15 cellular contexts compared by ENCODE assay signal in genomic region chr17:38463451-38463858, GRCh38. TPM values are rescaled to one million over a fixed set of nuclear protein-coding genes. Genes with fewer than 3 reads are reported as not detected.
DNase-seq lines count a peak whose midpoint lies in the region; ATAC-seq and TF ChIP-seq lines count a peak whose summit lies in the region.
"Had no signal": no experiment of that assay in that cellular context is flagged by ENCODE, and none has a peak within 500 bp of the region (broad histone marks: within the 10 kb centered on the region; RNA-seq: fewer than 3 reads in every experiment).

No MANE protein-coding gene starts in this region.

- no peak overlapping the region for H3K14ac ChIP-seq in H9 (ENCODE audit: insufficient read depth, low read length)

- peaks cover 9 to 13% of the 10 kb centered on the region in 2 experiments for H3K4me1 Mint-ChIP-seq in H9
- peaks cover 9% of the 10 kb centered on the region for H3K4me1 Mint-ChIP-seq in endothelial cell (ENCODE audit: unreplicated experiment)
- H3K4me1 Mint-ChIP-seq: activated naive CD4-positive, alpha-beta T cell treated with anti-CD3 and anti-CD28 coated beads, Interleukin-2, amount 50 U/mL, for 24 hours had no signal

- peaks cover 10% of the 10 kb centered on the region for H4K20me1 ChIP-seq in H9 (ENCODE audit: control insufficient read depth, insufficient read depth, insufficient read length)
- no peaks in the 10 kb centered on the region for H4K20me1 ChIP-seq in PC-3 (ENCODE audit: low read length)

- H3K27me3 Mint-ChIP-seq in H9 (ENCODE audit: low read depth) (no peaks in the 10 kb centered on the region; the same call in 1 of the 2 replicates), endothelial cell (ENCODE audit: unreplicated experiment) (peaks cover 21% of the 10 kb centered on the region)
- H3K27me3 Mint-ChIP-seq: activated naive CD4-positive, alpha-beta T cell treated with anti-CD3 and anti-CD28 coated beads, Interleukin-2, amount 50 U/mL, for 24 hours had no signal

- H3K18ac ChIP-seq in H9 (ENCODE audit: insufficient read length, low read depth, low read length), result no peak overlapping the region

- no peaks in the 10 kb centered on the region for H3K4me1 ChIP-seq in H9 (ENCODE audit: insufficient read depth, low read length)
- peaks cover 2 to 26% of the 10 kb centered on the region in 2 donors for H3K4me1 ChIP-seq in lung (ENCODE audit: control insufficient read depth in 2 of 2, insufficient read depth in 2 of 2, low read length in 2 of 2)
- H3K4me1 ChIP-seq in subcutaneous abdominal adipose tissue (ENCODE audit: control insufficient read depth in 5 of 5, insufficient read depth in 5 of 5, low read length in 5 of 5), result peaks cover 8 to 41% (median 36%) of the 10 kb centered on the region in 5 donors
- no peaks in the 10 kb centered on the region for H3K4me1 ChIP-seq in PC-3 (ENCODE audit: insufficient read depth, low read length)
- H3K4me1 ChIP-seq: HAP-1 had no signal

- H3K27ac ChIP-seq in H9 (ENCODE audit: insufficient read length, low read depth, low read length), result no peak overlapping the region
- H3K27ac ChIP-seq in lung (ENCODE audit: low read depth in 1 of 2, low read length in 1 of 2), result peak overlapping the region; percentile 34 to 87
- peak overlapping the region; percentile 82 for H3K27ac ChIP-seq in subcutaneous abdominal adipose tissue (ENCODE audit: low read depth, low read length)
- H3K27ac ChIP-seq in PC-3 (ENCODE audit: low read length), result no peak overlapping the region
- H3K27ac ChIP-seq: neural progenitor cell had no signal

- H3K4me2 ChIP-seq in H9 (ENCODE audit: insufficient read depth, insufficient read length, low read length) (no peak overlapping the region), PC-3 (ENCODE audit: low read length) (no peak overlapping the region)
- H3K4me2 ChIP-seq: neural progenitor cell had no signal

- H2BK15ac ChIP-seq in H9 (ENCODE audit: low read depth, low read length), result no peak overlapping the region

- H3K9me2 ChIP-seq in PC-3 (replicated peaks; ENCODE audit: low read length), result no peaks in the 10 kb centered on the region

- H3K4ac ChIP-seq in H9 (ENCODE audit: low read depth, low read length), result no peak overlapping the region

- no peaks in the 10 kb centered on the region for H3K27me3 ChIP-seq in H9 (ENCODE audit: insufficient read depth, low read length)
- no peaks in the 10 kb centered on the region for H3K27me3 ChIP-seq in lung (ENCODE audit: control insufficient read depth, insufficient read depth)
- H3K27me3 ChIP-seq in subcutaneous abdominal adipose tissue (ENCODE audit: control insufficient read depth in 5 of 5, insufficient read depth in 4 of 5, low read length in 5 of 5), result no peaks in the 10 kb centered on the region
- no peaks in the 10 kb centered on the region for H3K27me3 ChIP-seq in PC-3 (ENCODE audit: low read length)
- H3K27me3 ChIP-seq: foreskin keratinocyte, neural progenitor cell had no signal

- H3T11ph ChIP-seq in H9 (ENCODE audit: low read length), result no peak overlapping the region

- no peak overlapping the region for H2BK12ac ChIP-seq in H9 (ENCODE audit: insufficient read length, low read depth, low read length)

- no peaks in the 10 kb centered on the region for H3F3A ChIP-seq in PC-3 (ENCODE audit: low read length, unreplicated experiment)

- H3K36me3 Mint-ChIP-seq in H9 (ENCODE audit: insufficient read depth in 1 of 3, low read depth in 3 of 3) (peaks cover 33 to 73% (median 34%) of the 10 kb centered on the region in 3 experiments; a peak in 6 of 7 replicates), endothelial cell (ENCODE audit: low read depth, unreplicated experiment) (peaks cover 46% of the 10 kb centered on the region)
- H3K36me3 Mint-ChIP-seq: activated naive CD4-positive, alpha-beta T cell treated with anti-CD3 and anti-CD28 coated beads, Interleukin-2, amount 50 U/mL, for 24 hours had no signal

- no peak overlapping the region for H2BK120ac ChIP-seq in H9 (ENCODE audit: low read depth, low read length, poor library complexity, severe bottlenecking)

- no peak overlapping the region for H2BK20ac ChIP-seq in H9 (ENCODE audit: low read depth, low read length, poor library complexity, severe bottlenecking)

- H3K23ac ChIP-seq in H9 (ENCODE audit: insufficient read length, low read depth, low read length), result no peak overlapping the region

- no peak overlapping the region for H2AK5ac ChIP-seq in H9 (ENCODE audit: insufficient read length, low read length)

- DNase-seq in H9 (no peak), endothelial cell (ENCODE audit: low spot score) (no peak), lung (ENCODE audit: low spot score) (no peak), PC-3 (no peak), DMS79 treated with DMSO at 0.1 percent for 48 hours (lab: John Stamatoyannopoulos, UW) (no peak), COR-L47 (lab: John Stamatoyannopoulos, UW) (no peak)
- DNase-seq: activated CD8-positive, alpha-beta memory T cell treated with anti-CD3 and anti-CD28 coated beads, Interleukin-2, amount 50 U/mL, for 4 hours; foreskin keratinocyte; NCI-H1105; NCI-H748 treated with DMSO at 0.1 percent for 48 hours had no signal

- no peaks in the 10 kb centered on the region for H3K79me1 ChIP-seq in H9 (ENCODE audit: insufficient read depth, low read depth, low read length, poor library complexity, severe bottlenecking)

- no peak overlapping the region for H4K8ac ChIP-seq in H9 (replicated peaks; ENCODE audit: insufficient read length, low read depth, low read length)

- H4K5ac ChIP-seq in H9 (ENCODE audit: insufficient read length, low read depth, low read length), result no peak overlapping the region

- CTCF ChIA-PET in PC-3 (lab: Charles Lee), result no interaction called here

- H3K23me2 ChIP-seq in H9 (ENCODE audit: insufficient read length, low read depth, low read length, poor library complexity, severe bottlenecking), result no peaks in the 10 kb centered on the region

- TF ChIP-seq CTCF in H9 (conservative IDR thresholded peaks at IDR 0.05) (no peak), endothelial cell (IDR thresholded peaks at IDR 0.05; ENCODE audit: unreplicated experiment) (no peak), lung (IDR thresholded peaks at IDR 0.05; ENCODE audit: control extremely low read depth, extremely low read depth) (no peak), PC-3 (conservative IDR thresholded peaks at IDR 0.05; ENCODE audit: low read depth, low read length) (no peak)

- POLR2A ChIA-PET in PC-3 (lab: Charles Lee; ENCODE audit: unreplicated experiment), result no interaction called here

- H3K36me3 ChIP-seq in lung (ENCODE audit: control insufficient read depth in 2 of 2, insufficient read depth in 2 of 2, low read length in 2 of 2) (peaks cover 7 to 35% of the 10 kb centered on the region in 2 donors), subcutaneous abdominal adipose tissue (ENCODE audit: control insufficient read depth in 5 of 5, insufficient read depth in 5 of 5, low read length in 5 of 5) (peaks cover 0 to 73% (median 63%) of the 10 kb centered on the region in 5 donors), PC-3 (ENCODE audit: low read depth, low read length) (no peaks in the 10 kb centered on the region)
- H3K36me3 ChIP-seq: HAP-1, neural progenitor cell had no signal

- H3K4me3 Mint-ChIP-seq in H9 (no peak overlapping the region), endothelial cell (ENCODE audit: unreplicated experiment) (peak overlapping the region; percentile 79)
- H3K4me3 Mint-ChIP-seq: activated naive CD4-positive, alpha-beta T cell treated with anti-CD3 and anti-CD28 coated beads, Interleukin-2, amount 50 U/mL, for 24 hours had no signal

- intact Hi-C loops in PC-3 (cut with micrococcal nuclease), result no loop called here

- H3K27ac Mint-ChIP-seq in H9 (peak overlapping the region in 2 of 3 experiments; percentile 25 to 58; a peak in 1 of 7 replicates), endothelial cell (ENCODE audit: unreplicated experiment) (peak overlapping the region; percentile 16)
- H3K27ac Mint-ChIP-seq: activated naive CD4-positive, alpha-beta T cell treated with anti-CD3 and anti-CD28 coated beads, Interleukin-2, amount 50 U/mL, for 24 hours had no signal

- no TSS peak for BruUV-seq in PC-3 (replicated peaks; lab: Mats Ljungman, UMichigan)

- H2AFZ ChIP-seq in H9 (ENCODE audit: low read length), result no peak overlapping the region
- no peak overlapping the region for H2AFZ ChIP-seq in PC-3 (ENCODE audit: low read length)
- H2AFZ ChIP-seq: neural progenitor cell had no signal

- no peak overlapping the region for H3K9ac ChIP-seq in H9 (ENCODE audit: extremely low read depth, insufficient read length, low read length)
- H3K9ac ChIP-seq in subcutaneous abdominal adipose tissue (ENCODE audit: low read length in 5 of 5), result no peak overlapping the region
- H3K9ac ChIP-seq in PC-3 (ENCODE audit: low read length), result no peak overlapping the region
- H3K9ac ChIP-seq: neural progenitor cell had no signal

- H4K91ac ChIP-seq in H9 (ENCODE audit: insufficient read length, low read depth, low read length), result no peak overlapping the region

- no peak overlapping the region for H3K56ac ChIP-seq in H9 (ENCODE audit: insufficient read length, low read depth, low read length)

- WGBS in H9 (ENCODE audit: extremely low coverage, insufficient read length, low lambda C conversion rate), result no CpG with 5 or more reads among the region's 8 CpGs
- WGBS in lung, 2 donors, result 61 to 73% methylated on average over 8 of the region's 8 CpGs

- H3K9me3 ChIP-seq in H9 (ENCODE audit: control insufficient read depth, low read depth, low read length), result no peaks in the 10 kb centered on the region
- no peaks in the 10 kb centered on the region for H3K9me3 ChIP-seq in lung (ENCODE audit: control insufficient read depth in 2 of 2, insufficient read depth in 1 of 2, low read length in 1 of 2)
- H3K9me3 ChIP-seq in subcutaneous abdominal adipose tissue (ENCODE audit: control insufficient read depth in 5 of 5, low read length in 5 of 5), result no peaks in the 10 kb centered on the region
- H3K9me3 ChIP-seq in PC-3 (ENCODE audit: low read length), result no peaks in the 10 kb centered on the region
- H3K9me3 ChIP-seq: HAP-1 had no signal

- no peak overlapping the region for H2BK5ac ChIP-seq in H9 (ENCODE audit: insufficient read length, low read length)

- ATAC-seq in lung (ENCODE audit: insufficient read depth, low FRiP score), result no peak
- ATAC-seq in PC-3, result no peak
- no peak for ATAC-seq in GM19324 (IDR thresholded peaks at IDR 0.05; ENCODE audit: low FRiP score, unreplicated experiment)
- ATAC-seq: foreskin keratinocyte had no signal

- H3K79me2 ChIP-seq in H9 (ENCODE audit: insufficient read depth, low read length), result peaks cover 3% of the 10 kb centered on the region; the same call in 1 of the 2 replicates
- no peaks in the 10 kb centered on the region for H3K79me2 ChIP-seq in PC-3 (ENCODE audit: low read length)

- no peaks in the 10 kb centered on the region; a peak in 1 of 5 replicates for H3K9me3 Mint-ChIP-seq in H9
- no peaks in the 10 kb centered on the region for H3K9me3 Mint-ChIP-seq in endothelial cell (ENCODE audit: unreplicated experiment)
- H3K9me3 Mint-ChIP-seq: activated naive CD4-positive, alpha-beta T cell treated with anti-CD3 and anti-CD28 coated beads, Interleukin-2, amount 50 U/mL, for 24 hours had no signal

- H3K4me3 ChIP-seq in lung, result no peak overlapping the region
- no peak overlapping the region for H3K4me3 ChIP-seq in subcutaneous abdominal adipose tissue (ENCODE audit: low read depth in 1 of 5, low read length in 5 of 5)
- H3K4me3 ChIP-seq in PC-3 (ENCODE audit: low read length), result no peak overlapping the region
- H3K4me3 ChIP-seq: HAP-1, neural progenitor cell had no signal

RNA-seq across cellular contexts. Expression of gene ARHGAP23, which starts 35.2 kb away (rescaled TPM):
- total RNA-seq in H9 (2021) (96.3 and 97.9 TPM in 2 replicates), endothelial cell (ENCODE audit: unreplicated experiment) (70.5 TPM), lung (10 to 100 TPM; 59.2 to 91.7 TPM), PC-3 (2014; rRNA removed) (9.0 and 10.6 TPM in 2 replicates)
- 10 to 100 TPM; 18.3 to 19.2 TPM for polyA plus RNA-seq in lung

Comparison
In these comparisons a context has a peak if more than half of its experiments do, and no peak if none do; other contexts are left out.
1. H3K27ac ChIP-seq: peak in lung (2 of 2) and subcutaneous abdominal adipose tissue (single experiment); none in H9 (single experiment) and PC-3 (single experiment).